In genomic region chr10:122050811-122051210, GRCh38 we compare ENCODE assay signal across 24 cellular contexts.
A peak's percentile ranks its signal among the peaks of the same experiment; 100 is the strongest.
DNase-seq lines count a peak whose midpoint lies in the region; ATAC-seq and TF ChIP-seq lines count a peak whose summit lies in the region.
"Had no signal": no experiment of that assay in that cellular context is flagged by ENCODE, and none has a peak within 500 bp of the region (broad histone marks: within the 10 kb centered on the region; RNA-seq: fewer than 3 reads in every experiment).

No MANE protein-coding gene starts in this region.

- H3K27me3 ChIP-seq in left ventricle myocardium inferior (ENCODE audit: low read depth) (no peaks in the 10 kb centered on the region), esophagus muscularis mucosa (no peaks in the 10 kb centered on the region), gastrocnemius medialis (no peaks in the 10 kb centered on the region), vagina (no peaks in the 10 kb centered on the region), SJCRH30 (no peaks in the 10 kb centered on the region)
- H3K27me3 ChIP-seq: BLaER1, cardiac muscle cell, upper lobe of left lung had no signal

- H3K4me3 ChIP-seq in left ventricle myocardium inferior (no peak overlapping the region), esophagus muscularis mucosa (no peak overlapping the region), gastrocnemius medialis (no peak overlapping the region), vagina (no peak overlapping the region), SJCRH30 (no peak overlapping the region)
- H3K4me3 ChIP-seq: BLaER1, cardiac muscle cell, lung, upper lobe of left lung had no signal

- in situ Hi-C loops in gastrocnemius medialis (cut with MboI; ENCODE audit: low sequenced_read_pairs in 4 of 4), result loop anchor here (5.0 to 10.0 kb wide), 4 partner anchors 54 to 66 kb away; no protein-coding TSS in a partner anchor

- 92% methylated on average over 8 of the region's 9 CpGs for WGBS in esophagus muscularis mucosa

- DNase-seq in left ventricle myocardium inferior (no peak), Right ventricle myocardium superior (no peak), esophagus muscularis mucosa (ENCODE audit: extremely low spot score) (no peak), gastrocnemius medialis (no peak), vagina (ENCODE audit: extremely low spot score in 2 of 2) (no peak), SJCRH30 (no peak), MV-4-11 (lab: John Stamatoyannopoulos, UW) (no peak), CD1c-positive myeloid dendritic cell (ENCODE audit: extremely low spot score) (no peak)
- DNase-seq: activated CD4-positive, alpha-beta T cell treated with anti-CD3 and anti-CD28 coated beads, Interleukin-2, amount 50 U/mL, for 1 hour; activated naive CD4-positive, alpha-beta T cell treated with anti-CD3 and anti-CD28 coated beads, Interleukin-2, amount 10 ng/mL, durations not matched to agents 7 days and 5 days; COR-L47; H7; KG1; NCI-H1694; NCI-H510A treated with DMSO at 0.1 percent for 48 hours; NK-92 treated with Interleukin-12 subunit alpha and Interleukin-12 subunit beta, amount 100 ng/mL, for 24 hours; stimulated activated CD4-positive, alpha-beta T cell treated with anti-CD3 and anti-CD28 coated beads, Interleukin-12 subunit alpha, Interleukin-12 subunit beta, amount 100 ng/mL, for 4 hours; stimulated activated CD4-positive, alpha-beta T cell treated with anti-CD3 and anti-CD28 coated beads, Interleukin-4, amount 100 ng/mL, for 4 hours; stimulated activated naive CD4-positive, alpha-beta T cell; upper lobe of left lung; WERI-Rb-1 had no signal

- H3K27ac ChIP-seq in left ventricle myocardium inferior (replicated peaks) (peak overlapping the region; percentile 47), esophagus muscularis mucosa (replicated peaks in 1 of 4) (peak overlapping the region; percentile 50 to 87 (median 68)), gastrocnemius medialis (peak overlapping the region; percentile 78 to 92 (median 87)), vagina (peak overlapping the region; percentile 48), SJCRH30 (no peak overlapping the region)
- H3K27ac ChIP-seq: BLaER1, WERI-Rb-1 had no signal

- TF ChIP-seq CTCF in left ventricle myocardium inferior (IDR thresholded peaks at IDR 0.05; ENCODE audit: borderline replicate concordance) (no peak), esophagus muscularis mucosa (IDR thresholded peaks at IDR 0.05) (no peak), gastrocnemius medialis (IDR thresholded peaks at IDR 0.05 in 4 of 5, conservative IDR thresholded peaks at IDR 0.05 in 1 of 5) (no peak), vagina (IDR thresholded peaks at IDR 0.05) (no peak)

- no peak for TF ChIP-seq POLR2A in esophagus muscularis mucosa (IDR thresholded peaks at IDR 0.05; ENCODE audit: low read depth)
- no peak for TF ChIP-seq POLR2A in gastrocnemius medialis (IDR thresholded peaks at IDR 0.05)
- TF ChIP-seq POLR2A in vagina (IDR thresholded peaks at IDR 0.05), result no peak

- H3K9me3 ChIP-seq in left ventricle myocardium inferior (replicated peaks) (no peaks in the 10 kb centered on the region), esophagus muscularis mucosa (no peaks in the 10 kb centered on the region), gastrocnemius medialis (no peaks in the 10 kb centered on the region), vagina (no peaks in the 10 kb centered on the region), SJCRH30 (replicated peaks) (no peaks in the 10 kb centered on the region)
- H3K9me3 ChIP-seq: upper lobe of left lung had no signal

- ATAC-seq in Right ventricle myocardium superior (ENCODE audit: poor library complexity), result no peak
- no peak for ATAC-seq in gastrocnemius medialis

- H3K4me1 ChIP-seq in left ventricle myocardium inferior, result peaks cover 80% of the 10 kb centered on the region
- H3K4me1 ChIP-seq in esophagus muscularis mucosa, result peaks cover 30 to 57% (median 40%) of the 10 kb centered on the region in 4 donors
- peaks cover 24 to 35% of the 10 kb centered on the region in 2 donors for H3K4me1 ChIP-seq in gastrocnemius medialis
- H3K4me1 ChIP-seq in vagina, result peaks cover 35% of the 10 kb centered on the region
- H3K4me1 ChIP-seq in SJCRH30, result no peaks in the 10 kb centered on the region
- H3K4me1 ChIP-seq: BLaER1 had no signal

- intact Hi-C loops in left ventricle myocardium inferior (cut with micrococcal nuclease) (no loop called here), Right ventricle myocardium superior (cut with DNase I) (loop anchor here (10.0 kb wide), 1 partner anchor 76 kb away; the partner anchor contains the start of gene NSMCE4A), esophagus muscularis mucosa (cut with DNase I) (loop anchor here (5.0 to 10.0 kb wide), 3 partner anchors 79 to 214 kb away; partner anchors contain the start of gene ATE1), gastrocnemius medialis (cut with DNase I; ENCODE audit: low total_unique reads) (loop anchor here (2.0 to 10.0 kb wide), 3 partner anchors 76 to 184 kb away; partner anchors contain the start of genes ATE1 and NSMCE4A), vagina (cut with DNase I) (loop anchor here (2.0 to 10.0 kb wide), 2 partner anchors 62 to 124 kb away; no protein-coding TSS in a partner anchor)

- H3K36me3 ChIP-seq in left ventricle myocardium inferior (peaks cover 9% of the 10 kb centered on the region), esophagus muscularis mucosa (peaks cover 0 to 8% (median 0%) of the 10 kb centered on the region in 4 donors), gastrocnemius medialis (no peaks in the 10 kb centered on the region), vagina (no peaks in the 10 kb centered on the region), SJCRH30 (no peaks in the 10 kb centered on the region)
- H3K36me3 ChIP-seq: BLaER1, cardiac muscle cell, upper lobe of left lung, WERI-Rb-1 had no signal

- TF ChIP-seq EP300 in esophagus muscularis mucosa (IDR thresholded peaks at IDR 0.05), result no peak
